ENCODE assay signal across 8 cellular contexts in genomic region chr9:128066713-128067621, GRCh38. TPM values are rescaled to one million over a fixed set of nuclear protein-coding genes. Genes with fewer than 3 reads are reported as not detected.
DNase-seq lines count a peak whose midpoint lies in the region; ATAC-seq and TF ChIP-seq lines count a peak whose summit lies in the region.

TSS of gene NAIF1 (minus strand) at chr9:128067320. CDS start at chr9:128067101, 219 bp downstream.

- peaks cover 0 to 3% of the 10 kb centered on the region in 2 donors for H3K9me3 Mint-ChIP-seq in activated naive CD4-positive, alpha-beta T cell treated with anti-CD3 and anti-CD28 coated beads, Interleukin-2, amount 50 U/mL, for 72 hours

- peaks cover 20 to 28% of the 10 kb centered on the region in 2 donors for H3K36me3 Mint-ChIP-seq in activated naive CD4-positive, alpha-beta T cell treated with anti-CD3 and anti-CD28 coated beads, Interleukin-2, amount 50 U/mL, for 72 hours

- ATAC-seq in HG02588 (IDR thresholded peaks at IDR 0.05; ENCODE audit: unreplicated experiment) (peak; percentile 47), omental fat pad (ENCODE audit: low FRiP score) (peak; percentile 80), thoracic aorta (ENCODE audit: insufficient number of reproducible peaks, low FRiP score, low read depth) (peak; percentile 91)
- ATAC-seq in activated naive CD4-positive, alpha-beta T cell treated with anti-CD3 and anti-CD28 coated beads, Interleukin-2, amount 50 U/mL, for 72 hours, result peak; percentile 77

- peaks cover 3% of the 10 kb centered on the region for H3K36me3 ChIP-seq in GM06990 (ENCODE audit: control insufficient read depth, insufficient read depth, low read length)
- peaks cover 6% of the 10 kb centered on the region for H3K36me3 ChIP-seq in thoracic aorta

- TF ChIP-seq CTCF in GM06990 (IDR thresholded peaks at IDR 0.05; ENCODE audit: insufficient read depth, low read length, poor library complexity, severe bottlenecking), result no peak
- TF ChIP-seq CTCF in omental fat pad (IDR thresholded peaks at IDR 0.05), result no peak
- no peak for TF ChIP-seq CTCF in thoracic aorta (IDR thresholded peaks at IDR 0.05)

- DNase-seq in GM06990 (ENCODE audit: extremely low read depth, insufficient read length) (peak; percentile 98), NCI-H1092 (lab: John Stamatoyannopoulos, UW) (peak; percentile 99), SKM-1 (lab: John Stamatoyannopoulos, UW; ENCODE audit: unreplicated experiment) (peak; percentile 98), glomerular visceral epithelial cell (ENCODE audit: extremely low spot score) (peak; percentile 99), omental fat pad (ENCODE audit: low spot score) (peak; percentile 77), thoracic aorta (ENCODE audit: low spot score) (peak; percentile 89)
- peak; percentile 98 for DNase-seq in activated naive CD4-positive, alpha-beta T cell treated with anti-CD3 and anti-CD28 coated beads, Interleukin-2, amount 50 U/mL, for 72 hours (ENCODE audit: low spot score in 2 of 2)

- no peaks in the 10 kb centered on the region for H3K9me3 ChIP-seq in thoracic aorta

- H3K27ac Mint-ChIP-seq in activated naive CD4-positive, alpha-beta T cell treated with anti-CD3 and anti-CD28 coated beads, Interleukin-2, amount 50 U/mL, for 72 hours, result peak within 1 kb of the TSS in 1 of 2 donors; percentile 92

- H3K27me3 ChIP-seq in GM06990 (replicated peaks; ENCODE audit: control insufficient read depth, insufficient read depth, low read length), result no peaks in the 10 kb centered on the region
- H3K27me3 ChIP-seq in thoracic aorta (replicated peaks; ENCODE audit: insufficient read depth), result no peaks in the 10 kb centered on the region

- H3K4me1 ChIP-seq in thoracic aorta (ENCODE audit: control insufficient read depth in 1 of 2, low read depth in 2 of 2), result peaks cover 24 to 45% of the 10 kb centered on the region in 2 donors

- peak within 1 kb of the TSS; percentile 94 for H3K4me3 ChIP-seq in GM06990 (replicated peaks; ENCODE audit: low read depth, low read length)
- H3K4me3 ChIP-seq in thoracic aorta, result peak within 1 kb of the TSS; percentile 95

- H3K27ac ChIP-seq in thoracic aorta, result peak within 1 kb of the TSS; percentile 95 to 99

RNA-seq across cellular contexts. Expression of gene NAIF1, which starts in this region (rescaled TPM):
- 10 to 100 TPM in 1 of 2 donors, 1 to 10 TPM in 1; 9.8 to 12.7 TPM for total RNA-seq in activated naive CD4-positive, alpha-beta T cell treated with anti-CD3 and anti-CD28 coated beads, Interleukin-2, amount 50 U/mL, for 72 hours
- total RNA-seq in omental fat pad (10 to 100 TPM in 1 of 4 donors, 1 to 10 TPM in 3; 5.3 to 13.1 (median 6.7) TPM), thoracic aorta (10 to 100 TPM; 11.8 to 21.0 TPM)

Comparison
In these comparisons a context has a peak if more than half of its experiments do, and no peak if none do; other contexts are left out.
1. Peak in every context shown above with its lines: DNase-seq, ATAC-seq, H3K4me3 ChIP-seq and H3K27ac ChIP-seq.